In the genomic region with DNA sequence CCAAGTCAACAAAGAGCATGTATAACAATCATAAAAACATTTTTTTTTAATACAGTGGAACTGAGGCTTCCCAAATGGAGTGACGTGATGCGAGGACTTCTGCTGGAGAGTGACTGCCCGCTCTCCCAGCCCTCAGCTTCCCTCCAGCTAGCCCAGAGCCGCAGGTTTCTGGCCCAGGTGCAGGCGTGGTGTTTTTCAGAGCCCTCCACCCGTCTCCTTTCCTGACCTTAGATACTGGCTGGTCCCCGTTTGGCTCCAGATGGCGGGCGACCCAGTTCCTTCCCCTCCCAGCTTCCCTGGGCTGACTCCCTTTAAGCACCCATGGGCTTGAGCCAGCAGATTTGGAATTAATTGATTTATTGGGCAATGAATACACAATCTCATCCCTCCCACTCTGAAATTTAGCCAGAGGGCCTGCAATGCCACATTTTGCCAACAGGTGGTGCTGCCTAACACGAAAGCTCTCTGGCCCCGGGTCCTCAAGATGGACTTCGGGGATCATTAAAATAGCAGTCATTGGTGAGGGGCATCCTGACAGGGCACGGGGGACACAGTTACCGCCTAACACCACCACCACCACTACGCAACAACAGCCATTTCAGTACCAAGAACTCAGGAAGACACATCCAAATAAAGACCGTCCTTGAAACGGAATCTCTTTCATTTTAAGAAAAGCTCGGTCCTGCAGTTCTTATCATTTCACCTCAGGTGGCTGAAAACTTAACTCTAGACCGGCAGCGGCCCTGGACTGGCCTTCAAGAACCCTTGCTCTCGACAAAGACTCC, we compare ENCODE assay signal across 1 cellular context.
TF ChIP-seq lines count a peak whose summit lies in the region.

No MANE protein-coding gene starts in this region.

TF ChIP-seq in GM12878, 131 proteins besides CTCF, POLR2A, EP300 and RAD21 (continued from another document):
- TF ChIP-seq, protein P1, sequence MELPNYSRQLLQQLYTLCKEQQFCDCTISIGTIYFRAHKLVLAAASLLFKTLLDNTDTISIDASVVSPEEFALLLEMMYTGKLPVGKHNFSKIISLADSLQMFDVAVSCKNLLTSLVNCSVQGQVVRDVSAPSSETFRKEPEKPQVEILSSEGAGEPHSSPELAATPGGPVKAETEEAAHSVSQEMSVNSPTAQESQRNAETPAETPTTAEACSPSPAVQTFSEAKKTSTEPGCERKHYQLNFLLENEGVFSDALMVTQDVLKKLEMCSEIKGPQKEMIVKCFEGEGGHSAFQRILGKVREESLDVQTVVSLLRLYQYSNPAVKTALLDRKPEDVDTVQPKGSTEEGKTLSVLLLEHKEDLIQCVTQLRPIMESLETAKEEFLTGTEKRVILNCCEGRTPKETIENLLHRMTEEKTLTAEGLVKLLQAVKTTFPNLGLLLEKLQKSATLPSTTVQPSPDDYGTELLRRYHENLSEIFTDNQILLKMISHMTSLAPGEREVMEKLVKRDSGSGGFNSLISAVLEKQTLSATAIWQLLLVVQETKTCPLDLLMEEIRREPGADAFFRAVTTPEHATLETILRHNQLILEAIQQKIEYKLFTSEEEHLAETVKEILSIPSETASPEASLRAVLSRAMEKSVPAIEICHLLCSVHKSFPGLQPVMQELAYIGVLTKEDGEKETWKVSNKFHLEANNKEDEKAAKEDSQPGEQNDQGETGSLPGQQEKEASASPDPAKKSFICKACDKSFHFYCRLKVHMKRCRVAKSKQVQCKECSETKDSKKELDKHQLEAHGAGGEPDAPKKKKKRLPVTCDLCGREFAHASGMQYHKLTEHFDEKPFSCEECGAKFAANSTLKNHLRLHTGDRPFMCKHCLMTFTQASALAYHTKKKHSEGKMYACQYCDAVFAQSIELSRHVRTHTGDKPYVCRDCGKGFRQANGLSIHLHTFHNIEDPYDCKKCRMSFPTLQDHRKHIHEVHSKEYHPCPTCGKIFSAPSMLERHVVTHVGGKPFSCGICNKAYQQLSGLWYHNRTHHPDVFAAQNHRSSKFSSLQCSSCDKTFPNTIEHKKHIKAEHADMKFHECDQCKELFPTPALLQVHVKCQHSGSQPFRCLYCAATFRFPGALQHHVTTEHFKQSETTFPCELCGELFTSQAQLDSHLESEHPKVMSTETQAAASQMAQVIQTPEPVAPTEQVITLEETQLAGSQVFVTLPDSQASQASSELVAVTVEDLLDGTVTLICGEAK (IDR thresholded peaks at IDR 0.05; ENCODE audit: borderline replicate concordance), result no peak
- TF ChIP-seq YY1 (IDR thresholded peaks at IDR 0.05; ENCODE audit: low read depth, low read length) (peak; percentile 74), RUNX3 (IDR thresholded peaks at IDR 0.05; ENCODE audit: low read length) (0 out of 2 replicates have a peak, but pooled peaks have one; percentile 24), CBX3 (IDR thresholded peaks at IDR 0.05; ENCODE audit: borderline replicate concordance, low read depth) (no peak), SMC3 (IDR thresholded peaks at IDR 0.05; ENCODE audit: borderline replicate concordance, low read length) (peak; percentile 91)
